Comparison of ENCODE assay signal across 13 cellular contexts in the genomic region with DNA sequence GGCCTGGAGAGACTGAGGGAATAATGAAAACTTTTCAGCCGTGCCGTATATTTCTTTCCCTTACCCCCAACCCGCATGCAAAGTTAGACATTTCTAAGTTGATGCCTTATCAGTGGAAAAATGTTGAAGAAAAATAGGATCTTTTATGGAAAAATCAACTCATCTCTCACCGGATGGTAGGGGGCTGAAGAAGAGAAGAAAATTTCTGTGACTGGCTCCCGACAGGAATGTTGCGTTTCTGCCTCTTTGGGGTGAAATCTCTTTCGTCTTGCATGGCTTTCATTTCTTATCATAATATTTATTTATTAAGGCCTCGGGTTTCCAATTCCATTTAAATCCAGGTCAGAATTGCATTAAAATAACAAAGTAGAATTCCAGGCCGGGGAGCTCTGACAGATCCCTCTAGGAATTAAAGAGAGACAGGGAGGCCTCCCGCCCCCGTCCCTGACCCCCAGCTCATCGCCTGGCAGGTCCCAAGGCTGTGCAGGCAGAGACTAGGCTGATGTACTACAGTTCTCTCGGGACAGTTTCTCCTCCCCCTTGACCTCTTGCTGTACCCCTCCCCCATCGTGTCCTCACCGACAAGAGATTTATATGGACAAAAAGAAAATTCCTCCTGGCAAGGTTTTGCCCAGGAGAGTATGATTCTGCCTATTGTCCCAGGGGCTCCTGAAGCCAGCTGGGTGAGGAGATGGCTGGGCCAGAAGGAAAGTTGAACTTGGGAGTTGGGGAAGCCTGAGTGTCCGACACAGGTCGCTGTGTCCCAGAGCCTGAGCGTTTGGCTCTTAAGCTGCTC. TPM values are rescaled to one million over a fixed set of nuclear protein-coding genes. Genes with fewer than 3 reads are reported as not detected.
DNase-seq lines count a peak whose midpoint lies in the region; ATAC-seq and TF ChIP-seq lines count a peak whose summit lies in the region.
"Had no signal": no experiment of that assay in that cellular context is flagged by ENCODE, and none has a peak within 500 bp of the region (broad histone marks: within the 10 kb centered on the region; RNA-seq: fewer than 3 reads in every experiment).

No MANE protein-coding gene starts in this region.

- H3K27me3 Mint-ChIP-seq in activated T-cell treated with anti-CD3 and anti-CD28 coated beads, Interleukin-2, amount 50 U/mL, for 24 hours: peaks cover 70% of the 10 kb centered on the region

- no peak overlapping the region for H3K27ac Mint-ChIP-seq in activated T-cell treated with anti-CD3 and anti-CD28 coated beads, Interleukin-2, amount 50 U/mL, for 24 hours

- H3K4me1 Mint-ChIP-seq in activated T-cell treated with anti-CD3 and anti-CD28 coated beads, Interleukin-2, amount 50 U/mL, for 24 hours (ENCODE audit: low read depth): peaks cover 6% of the 10 kb centered on the region

- no peaks in the 10 kb centered on the region for H3K36me3 ChIP-seq in thoracic aorta

- no peak for DNase-seq in activated T-cell treated with anti-CD3 and anti-CD28 coated beads, Interleukin-2, amount 50 U/mL, for 24 hours
- DNase-seq in activated T-cell treated with anti-CD3 and anti-CD28 coated beads, Interleukin-2, amount 50 U/mL, for 1 hour: no peak
- no peak for DNase-seq in coronary artery (ENCODE audit: low spot score)
- peak; percentile 68 for DNase-seq in left kidney (ENCODE audit: low read depth, low spot score)
- DNase-seq in thoracic aorta (ENCODE audit: low spot score): no peak
- no peak for DNase-seq in SIG-M5 (lab: John Stamatoyannopoulos, UW)
- DNase-seq: activated gamma-delta T cell; NK-92 treated with Interleukin-12 subunit alpha and Interleukin-12 subunit beta, amount 100 ng/mL, for 24 hours; stimulated activated CD4-positive, alpha-beta T cell treated with anti-CD3 and anti-CD28 coated beads, Interleukin-1b, Interleukin-23, amount 100 ng/mL, for 48 hours had no signal

- no peaks in the 10 kb centered on the region for H3K9me3 Mint-ChIP-seq in activated T-cell treated with anti-CD3 and anti-CD28 coated beads, Interleukin-2, amount 50 U/mL, for 24 hours

- no peak overlapping the region for H3K27ac ChIP-seq in coronary artery
- peak overlapping the region; percentile 74 to 82 for H3K27ac ChIP-seq in thoracic aorta

- H3K9me3 ChIP-seq in thoracic aorta: no peaks in the 10 kb centered on the region
- H3K9me3 ChIP-seq: A549 had no signal

- H3K27me3 ChIP-seq in thoracic aorta (replicated peaks; ENCODE audit: insufficient read depth): no peaks in the 10 kb centered on the region

- no peaks in the 10 kb centered on the region for H3K36me3 Mint-ChIP-seq in activated T-cell treated with anti-CD3 and anti-CD28 coated beads, Interleukin-2, amount 50 U/mL, for 24 hours (ENCODE audit: low read depth)

- H3K4me3 ChIP-seq in coronary artery (peak overlapping the region; percentile 75), thoracic aorta (peak overlapping the region; percentile 84)

- TF ChIP-seq CTCF in coronary artery (IDR thresholded peaks at IDR 0.05): no peak
- no peak for TF ChIP-seq CTCF in thoracic aorta (IDR thresholded peaks at IDR 0.05)

- peaks cover 11 to 50% of the 10 kb centered on the region in 2 donors for H3K4me1 ChIP-seq in thoracic aorta (ENCODE audit: control insufficient read depth in 1 of 2, low read depth in 2 of 2)
- H3K4me1 ChIP-seq: A549 had no signal

- ATAC-seq in thoracic aorta (ENCODE audit: insufficient number of reproducible peaks, low FRiP score, low read depth) (no peak), GM21390 (IDR thresholded peaks at IDR 0.05; ENCODE audit: unreplicated experiment) (no peak), GM19351 (IDR thresholded peaks at IDR 0.05; ENCODE audit: unreplicated experiment) (no peak)

- H3K4me3 Mint-ChIP-seq in activated T-cell treated with anti-CD3 and anti-CD28 coated beads, Interleukin-2, amount 50 U/mL, for 24 hours: peak overlapping the region; percentile 8

RNA-seq across cellular contexts. Expression of gene SCUBE3, which starts 1.3 kb away (rescaled TPM):
- 100 to 1,000 TPM in 1 of 2 donors, 10 to 100 TPM in 1; 75.6 to 101 TPM for total RNA-seq in thoracic aorta
- total RNA-seq: mononuclear cell had no signal

RNA-seq across cellular contexts. Expression of gene ZNF76, which starts 44.5 kb away (rescaled TPM):
- 10 to 100 TPM; 46.8 to 47.0 TPM for total RNA-seq in thoracic aorta

Comparison
In these comparisons a context has a peak if more than half of its experiments do, and no peak if none do; other contexts are left out.
1. H3K27ac ChIP-seq: peak in thoracic aorta (2 of 2); none in coronary artery (0 of 2).